Comparison of ENCODE assay signal across 1 cellular context in genomic region chr17:76251478-76252039, GRCh38.
A peak's percentile ranks its signal among the peaks of the same experiment; 100 is the strongest.
TF ChIP-seq lines count a peak whose summit lies in the region.

No MANE protein-coding gene starts in this region.

TF ChIP-seq in K562, 482 proteins besides CTCF, POLR2A, EP300 and RAD21:
- TF ChIP-seq TSHZ1 (CRISPR knock-in tag; IDR thresholded peaks at IDR 0.05) (no peak), FOXK2 (conservative IDR thresholded peaks at IDR 0.05 in 1 of 2, IDR thresholded peaks at IDR 0.05 in 1 of 2; ENCODE audit: low read depth in 2 of 2) (no peak), NBN (IDR thresholded peaks at IDR 0.05; ENCODE audit: low read depth) (no peak), SREBF2 (CRISPR knock-in tag; IDR thresholded peaks at IDR 0.05) (no peak), NFE2 (IDR thresholded peaks at IDR 0.05; ENCODE audit: low read depth) (0 out of 2 replicates have a peak, but pooled peaks have one; percentile 22), KDM1A (IDR thresholded peaks at IDR 0.05) (no peak), ZSCAN32 (CRISPR knock-in tag; IDR thresholded peaks at IDR 0.05) (no peak), ZBED1 (IDR thresholded peaks at IDR 0.05) (no peak), PHF21A (IDR thresholded peaks at IDR 0.05; ENCODE audit: borderline replicate concordance, low read depth) (no peak), BHLHE40 (IDR thresholded peaks at IDR 0.05; ENCODE audit: low read length) (0 out of 2 replicates have a peak, but pooled peaks have one; percentile 23), ZFP36 (IDR thresholded peaks at IDR 0.05; ENCODE audit: low read depth, low read length, partially characterized antibody) (no peak), RBM17 (IDR thresholded peaks at IDR 0.05; ENCODE audit: borderline replicate concordance, low read depth, low read length) (no peak)
